ENCODE assay signal across 8 cellular contexts in genomic region chr7:98733036-98733435, GRCh38.
DNase-seq lines count a peak whose midpoint lies in the region; ATAC-seq and TF ChIP-seq lines count a peak whose summit lies in the region.

No MANE protein-coding gene starts in this region.

- ATAC-seq in GM21367 (IDR thresholded peaks at IDR 0.05; ENCODE audit: unreplicated experiment) (peak; percentile 65), memory B cell (ENCODE audit: low read depth) (peak; percentile 35), GM21825 (IDR thresholded peaks at IDR 0.05; ENCODE audit: unreplicated experiment) (no peak), HG02610 (IDR thresholded peaks at IDR 0.05; ENCODE audit: unreplicated experiment) (no peak)

- no peaks in the 10 kb centered on the region for H3K27me3 Mint-ChIP-seq in activated naive CD4-positive, alpha-beta T cell treated with anti-CD3 and anti-CD28 coated beads, Interleukin-2, amount 10 ng/mL, durations not matched to agents 7 days and 5 days
- peaks cover 11% of the 10 kb centered on the region for H3K27me3 Mint-ChIP-seq in memory B cell

- peaks cover 5% of the 10 kb centered on the region for H3K9me3 Mint-ChIP-seq in activated naive CD4-positive, alpha-beta T cell treated with anti-CD3 and anti-CD28 coated beads, Interleukin-2, amount 10 ng/mL, durations not matched to agents 7 days and 5 days
- no peaks in the 10 kb centered on the region for H3K9me3 Mint-ChIP-seq in memory B cell

- TF ChIP-seq POLR2A in lower leg skin (IDR thresholded peaks at IDR 0.05): no peak

- DNase-seq in COLO829 (ENCODE audit: low spot score) (peak; percentile 90), NCI-H82 treated with DMSO at 0.1 percent for 48 hours (lab: John Stamatoyannopoulos, UW; ENCODE audit: unreplicated experiment) (peak; percentile 23), memory B cell (ENCODE audit: low spot score in 2 of 2) (peak in 1 of 2 donors; percentile 14), lower leg skin (ENCODE audit: low spot score in 2 of 2) (no peak)
- peak; percentile 64 for DNase-seq in activated naive CD4-positive, alpha-beta T cell treated with anti-CD3 and anti-CD28 coated beads, Interleukin-2, amount 10 ng/mL, durations not matched to agents 7 days and 5 days

- H3K4me3 ChIP-seq in lower leg skin (ENCODE audit: low read depth, poor library complexity, severe bottlenecking): no peak overlapping the region

- CTCF ChIA-PET in activated naive CD4-positive, alpha-beta T cell treated with anti-CD3 and anti-CD28 coated beads, Interleukin-2, amount 10 ng/mL, durations not matched to agents 7 days and 5 days (lab: Charles Lee): interaction anchor here (0.8 kb wide), 1 partner anchor 12 kb away, joined by 4 read pairs; no protein-coding TSS in a partner anchor

- no peak for TF ChIP-seq CTCF in lower leg skin (IDR thresholded peaks at IDR 0.05)

- H3K4me3 Mint-ChIP-seq in activated naive CD4-positive, alpha-beta T cell treated with anti-CD3 and anti-CD28 coated beads, Interleukin-2, amount 10 ng/mL, durations not matched to agents 7 days and 5 days: no peak overlapping the region
- no peak overlapping the region for H3K4me3 Mint-ChIP-seq in memory B cell

- WGBS in lower leg skin, 2 donors: 53 to 58% methylated on average over 2 of the region's 2 CpGs

- H3K4me1 Mint-ChIP-seq in activated naive CD4-positive, alpha-beta T cell treated with anti-CD3 and anti-CD28 coated beads, Interleukin-2, amount 10 ng/mL, durations not matched to agents 7 days and 5 days: no peaks in the 10 kb centered on the region
- H3K4me1 Mint-ChIP-seq in memory B cell: no peaks in the 10 kb centered on the region

- no peaks in the 10 kb centered on the region for H3K36me3 Mint-ChIP-seq in activated naive CD4-positive, alpha-beta T cell treated with anti-CD3 and anti-CD28 coated beads, Interleukin-2, amount 10 ng/mL, durations not matched to agents 7 days and 5 days
- H3K36me3 Mint-ChIP-seq in memory B cell: peaks cover 2% of the 10 kb centered on the region

- H3K27ac Mint-ChIP-seq in activated naive CD4-positive, alpha-beta T cell treated with anti-CD3 and anti-CD28 coated beads, Interleukin-2, amount 10 ng/mL, durations not matched to agents 7 days and 5 days: no peak overlapping the region
- H3K27ac Mint-ChIP-seq in memory B cell: no peak overlapping the region

- intact Hi-C loops in lower leg skin (cut with DNase I; ENCODE audit: low total_unique reads): no loop called here

Comparison
In these comparisons a context has a peak if more than half of its experiments do, and no peak if none do; other contexts are left out.
1. DNase-seq: peak in COLO829 (single experiment), NCI-H82 treated with DMSO at 0.1 percent for 48 hours (single experiment) and activated naive CD4-positive, alpha-beta T cell treated with anti-CD3 and anti-CD28 coated beads, Interleukin-2, amount 10 ng/mL, durations not matched to agents 7 days and 5 days (single experiment); none in lower leg skin (0 of 2).
2. ATAC-seq: peak in GM21367 (single experiment) and memory B cell (single experiment); none in GM21825 (single experiment) and HG02610 (single experiment).